8 cellular contexts compared by ENCODE assay signal in genomic region chr19:44141191-44142013, GRCh38. TPM values are rescaled to one million over a fixed set of nuclear protein-coding genes. Genes with fewer than 3 reads are reported as not detected.
DNase-seq lines count a peak whose midpoint lies in the region; ATAC-seq and TF ChIP-seq lines count a peak whose summit lies in the region.

Gene ZNF234, plus strand, starts transcription at chr19:44141554. Its CDS starts 3,079 bp downstream, at chr19:44144633.

- peaks cover 0 to 4% (median 2%) of the 10 kb centered on the region in 3 donors for H3K27me3 Mint-ChIP-seq in CD14-positive monocyte (ENCODE audit: low read depth in 3 of 3)

- intact Hi-C loops in CD14-positive monocyte (cut with micrococcal nuclease), result loop anchor here in 1 of 2 donors (2.0 kb wide), 1 partner anchor 29 kb away; the partner anchor contains the start of gene ZNF225

- peak; percentile 43 for TF ChIP-seq RAD21 in SK-N-SH (IDR thresholded peaks at IDR 0.05; ENCODE audit: low read length)

- peak within 1 kb of the TSS; percentile 81 to 90 for H3K4me3 ChIP-seq in SK-N-SH (ENCODE audit: low read depth in 2 of 2, low read length in 1 of 2)
- peak within 1 kb of the TSS; percentile 90 to 98 (median 94) for H3K4me3 ChIP-seq in subcutaneous abdominal adipose tissue (ENCODE audit: low read depth in 1 of 5, low read length in 5 of 5)

- no peaks in the 10 kb centered on the region for H3K9me3 ChIP-seq in SK-N-SH
- no peaks in the 10 kb centered on the region for H3K9me3 ChIP-seq in subcutaneous abdominal adipose tissue (ENCODE audit: control insufficient read depth in 5 of 5, low read length in 5 of 5)

- H3K4me1 ChIP-seq in SK-N-SH (ENCODE audit: control insufficient read depth in 1 of 2, insufficient read depth in 2 of 2, low read depth in 1 of 2, low read length in 1 of 2) (peaks cover 0 to 2% of the 10 kb centered on the region in 2 experiments; a peak in 1 of 4 replicates), subcutaneous abdominal adipose tissue (ENCODE audit: control insufficient read depth in 5 of 5, insufficient read depth in 5 of 5, low read length in 5 of 5) (peaks cover 4 to 18% (median 16%) of the 10 kb centered on the region in 5 donors)

- H3K27ac ChIP-seq in SK-N-SH (ENCODE audit: low read depth in 2 of 2, low read length in 1 of 2), result peak within 1 kb of the TSS; percentile 42 to 83; a peak in 3 of 4 replicates
- peak within 1 kb of the TSS; percentile 79 for H3K27ac ChIP-seq in subcutaneous abdominal adipose tissue (ENCODE audit: low read depth, low read length)

- peak; percentile 94 for ATAC-seq in GM19463 (IDR thresholded peaks at IDR 0.05; ENCODE audit: unreplicated experiment)

- no peaks in the 10 kb centered on the region for H4K20me1 ChIP-seq in SK-N-SH (ENCODE audit: insufficient read depth)

- H3K79me2 ChIP-seq in SK-N-SH (ENCODE audit: insufficient read depth), result peaks cover 16% of the 10 kb centered on the region

- POLR2A ChIA-PET in SK-N-SH (lab: Yijun Ruan, JAX), result interaction anchor here (1.0 kb wide), 1 partner anchor 66 kb away, joined by 4 read pairs; no protein-coding TSS in a partner anchor

- no peaks in the 10 kb centered on the region for H3F3A ChIP-seq in SK-N-SH (replicated peaks; ENCODE audit: insufficient read depth)

- peak within 1 kb of the TSS; percentile 90 for H3K4me2 ChIP-seq in SK-N-SH

- peaks cover 13 to 19% of the 10 kb centered on the region in 2 experiments for H3K36me3 ChIP-seq in SK-N-SH (replicated peaks in 1 of 2; ENCODE audit: control insufficient read depth in 1 of 2, insufficient read depth in 2 of 2, low read length in 1 of 2)
- peaks cover 12 to 23% (median 19%) of the 10 kb centered on the region in 5 donors for H3K36me3 ChIP-seq in subcutaneous abdominal adipose tissue (ENCODE audit: control insufficient read depth in 5 of 5, insufficient read depth in 5 of 5, low read length in 5 of 5)

- peaks cover 23 to 25% of the 10 kb centered on the region in 2 donors for H3K36me3 Mint-ChIP-seq in CD14-positive monocyte

- peak within 1 kb of the TSS; percentile 63 to 93 (median 90) for H3K27ac Mint-ChIP-seq in CD14-positive monocyte

- H3K4me1 Mint-ChIP-seq in CD14-positive monocyte, result peaks cover 17% of the 10 kb centered on the region

- TF ChIP-seq CTCF in CD14-positive monocyte (IDR thresholded peaks at IDR 0.05), result no peak
- TF ChIP-seq CTCF in SK-N-SH (IDR thresholded peaks at IDR 0.05), result 0 out of 2 replicates have a peak, but pooled peaks have one; percentile 21

- H3K27me3 ChIP-seq in SK-N-SH (ENCODE audit: insufficient read depth) (no peaks in the 10 kb centered on the region), subcutaneous abdominal adipose tissue (ENCODE audit: control insufficient read depth in 5 of 5, insufficient read depth in 4 of 5, low read length in 5 of 5) (no peaks in the 10 kb centered on the region)

- H2AFZ ChIP-seq in SK-N-SH (ENCODE audit: low read depth), result peak within 1 kb of the TSS; percentile 94

- no peak for TF ChIP-seq EP300 in SK-N-SH (IDR thresholded peaks at IDR 0.05; ENCODE audit: borderline replicate concordance in 1 of 2, low read depth in 1 of 2, low read length in 1 of 2)

- 2% methylated on average over 17 of the region's 51 CpGs for WGBS in SK-N-SH (ENCODE audit: low lambda C conversion rate)

- H3K9ac ChIP-seq in SK-N-SH (peak within 1 kb of the TSS; percentile 62), subcutaneous abdominal adipose tissue (ENCODE audit: low read length in 5 of 5) (peak within 1 kb of the TSS; percentile 86 to 96 (median 92))

- CTCF ChIA-PET in SK-N-SH (lab: Yijun Ruan, JAX), result interaction anchor here (1.1 kb wide), 1 partner anchor 27 kb away, joined by 3 read pairs; no protein-coding TSS in a partner anchor

- H3K4me3 Mint-ChIP-seq in CD14-positive monocyte, result peak within 1 kb of the TSS; percentile 98 to 99

- DNase-seq in CD14-positive monocyte (ENCODE audit: low spot score) (peak; percentile 60), KBM-7 (peak; percentile 83), SK-N-SH (peak; percentile 88), germinal center (ENCODE audit: low spot score) (peak; percentile 86), non-pigmented ciliary epithelial cell (ENCODE audit: low read depth) (peak; percentile 38)
- peak; percentile 74 for DNase-seq in activated naive CD4-positive, alpha-beta T cell treated with anti-CD3 and anti-CD28 coated beads, Interleukin-2, amount 50 U/mL, for 16 hours

- peaks cover 0 to 15% (median 12%) of the 10 kb centered on the region in 7 donors for H3K9me3 Mint-ChIP-seq in CD14-positive monocyte

- in situ Hi-C loops in KBM-7 (cut with MboI; ENCODE audit: low pct_unique_long_range_greater_than_20kb, low sequenced_read_pairs), result no loop called here

- no peaks in the 10 kb centered on the region for H3K9me2 ChIP-seq in SK-N-SH

TF ChIP-seq in SK-N-SH, 30 proteins besides CTCF, POLR2A, EP300 and RAD21 (continues in another document):
- TF ChIP-seq ZBTB33 (IDR thresholded peaks at IDR 0.05; ENCODE audit: borderline replicate concordance, low read depth) (no peak), GABPA (IDR thresholded peaks at IDR 0.05; ENCODE audit: low read depth) (peak; percentile 83), FOSL2 (IDR thresholded peaks at IDR 0.05; ENCODE audit: borderline replicate concordance, low read depth) (no peak), NFIC (IDR thresholded peaks at IDR 0.05; ENCODE audit: borderline replicate concordance) (no peak), REST (IDR thresholded peaks at IDR 0.05; ENCODE audit: low read depth, low read length) (no peak), RCOR1 (IDR thresholded peaks at IDR 0.05; ENCODE audit: low read length) (peak; percentile 45; the same call in 1 of the 2 replicates), RXRA (IDR thresholded peaks at IDR 0.05; ENCODE audit: borderline replicate concordance, low read depth) (no peak), SMC3 (IDR thresholded peaks at IDR 0.05; ENCODE audit: low read depth, low read length) (no peak), FOXJ3 (CRISPR knock-in tag; IDR thresholded peaks at IDR 0.05) (no peak), IRF3 (IDR thresholded peaks at IDR 0.05; ENCODE audit: low read depth, low read length) (no peak), PBX3 (IDR thresholded peaks at IDR 0.05) (peak; percentile 43; the same call in 1 of the 2 replicates)

RNA-seq across cellular contexts. Expression of gene ZNF234, which starts in this region (rescaled TPM):
- 1 to 10 TPM in 1 of 2 donors, under 1 TPM in 1; 0.73 to 2.2 TPM for polyA plus RNA-seq in CD14-positive monocyte
- 3.1 and 6.0 TPM in 2 replicates for polyA plus RNA-seq in SK-N-SH (2012; rRNA removed)
- polyA plus RNA-seq in SK-N-SH (2012; cell fraction: cytosol; rRNA removed), result 2.6 and 2.7 TPM in 2 replicates
- polyA plus RNA-seq in SK-N-SH (2012; cell fraction: nucleus; rRNA removed), result 14.7 and 23.0 TPM in 2 replicates

Comparison
In these comparisons a context has a peak if more than half of its experiments do, and no peak if none do; other contexts are left out.
1. Peak in every context shown above with its lines: DNase-seq, ATAC-seq, H3K4me3 ChIP-seq and H3K27ac ChIP-seq.
2. DNase-seq: peak in every context shown above with its lines; median percentile 88 in SK-N-SH; 86 in germinal center; 83 in KBM-7; 74 in activated naive CD4-positive, alpha-beta T cell treated with anti-CD3 and anti-CD28 coated beads, Interleukin-2, amount 50 U/mL, for 16 hours; 60 in CD14-positive monocyte; 38 in non-pigmented ciliary epithelial cell.